17 cellular contexts compared by ENCODE assay signal in the genomic region with DNA sequence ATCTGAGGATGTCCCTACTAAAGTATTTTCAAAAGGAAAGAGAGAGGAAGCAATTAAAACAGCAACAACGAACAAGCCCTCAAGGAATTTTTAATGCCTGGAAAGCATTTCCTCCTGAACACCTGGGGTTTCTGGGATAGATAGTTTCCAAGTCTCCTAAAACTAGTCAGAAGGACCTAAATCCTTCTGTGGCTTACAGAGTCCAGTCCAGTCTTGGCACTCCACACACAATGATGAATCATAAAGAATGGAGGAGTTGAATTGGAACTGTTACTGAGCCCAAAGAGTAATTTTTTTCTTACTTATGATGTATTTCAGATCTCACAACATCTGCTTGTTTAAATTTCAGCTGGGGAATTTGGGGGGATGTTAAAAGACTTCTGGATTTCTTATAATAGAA.
DNase-seq lines count a peak whose midpoint lies in the region; FAIRE-seq and TF ChIP-seq lines count a peak whose summit lies in the region.
"Had no signal": no experiment of that assay in that cellular context is flagged by ENCODE, and none has a peak within 500 bp of the region (broad histone marks: within the 10 kb centered on the region; RNA-seq: fewer than 3 reads in every experiment).

No MANE protein-coding gene starts in this region.

- CTCF ChIA-PET in BJ (lab: Yijun Ruan, JAX): no interaction called here
- CTCF ChIA-PET in CD4-positive, alpha-beta memory T cell (lab: Charles Lee; ENCODE audit: partially characterized antibody): no interaction called here

- POLR2A ChIA-PET in BJ (lab: Charles Lee): no interaction called here
- POLR2A ChIA-PET in CD4-positive, alpha-beta memory T cell (lab: Charles Lee; ENCODE audit: partially characterized antibody): no interaction called here

- H3K4me3 ChIP-seq in BJ (ENCODE audit: low read depth, low read length): no peak overlapping the region
- H3K4me3 ChIP-seq in CD4-positive, alpha-beta memory T cell (ENCODE audit: low read length in 2 of 2): no peak overlapping the region
- H3K4me3 ChIP-seq: right lobe of liver had no signal

- no peaks in the 10 kb centered on the region for H3K27me3 Mint-ChIP-seq in nephron (ENCODE audit: low read depth)
- no peaks in the 10 kb centered on the region for H3K27me3 Mint-ChIP-seq in CD4-positive, alpha-beta memory T cell
- H3K27me3 Mint-ChIP-seq: CD4-positive, CD25-positive, alpha-beta regulatory T cell had no signal

- H3K4me1 Mint-ChIP-seq in nephron: peaks cover 28% of the 10 kb centered on the region
- H3K4me1 Mint-ChIP-seq in CD4-positive, alpha-beta memory T cell: no peaks in the 10 kb centered on the region
- H3K4me1 Mint-ChIP-seq: CD4-positive, CD25-positive, alpha-beta regulatory T cell; nephron progenitor cell had no signal

- no peaks in the 10 kb centered on the region for H3K36me3 ChIP-seq in BJ (ENCODE audit: control insufficient read depth, insufficient read depth, low read length)
- no peaks in the 10 kb centered on the region for H3K36me3 ChIP-seq in CD4-positive, alpha-beta memory T cell (ENCODE audit: insufficient read depth, low read length)
- H3K36me3 ChIP-seq: right lobe of liver had no signal

- H3K36me3 Mint-ChIP-seq in nephron (ENCODE audit: low read depth): no peaks in the 10 kb centered on the region
- no peaks in the 10 kb centered on the region for H3K36me3 Mint-ChIP-seq in CD4-positive, alpha-beta memory T cell
- H3K36me3 Mint-ChIP-seq: CD4-positive, CD25-positive, alpha-beta regulatory T cell had no signal

- H3K9me3 Mint-ChIP-seq in nephron: no peaks in the 10 kb centered on the region
- peaks cover 0 to 1% (median 0%) of the 10 kb centered on the region in 8 donors for H3K9me3 Mint-ChIP-seq in CD4-positive, alpha-beta memory T cell
- H3K9me3 Mint-ChIP-seq: activated naive CD4-positive, alpha-beta T cell treated with anti-CD3 and anti-CD28 coated beads for 36 hours; nephron progenitor cell had no signal

- peak; percentile 65 for DNase-seq in BJ (ENCODE audit: low read depth)
- DNase-seq in RCC 7860 (ENCODE audit: low spot score): peak; percentile 8
- peak; percentile 23 for DNase-seq in epidermal melanocyte (ENCODE audit: insufficient read length, low spot score)
- DNase-seq in T-helper 9 cell: no peak
- DNase-seq in CD4-positive, alpha-beta memory T cell: no peak
- no peak for DNase-seq in mucosa of gallbladder (ENCODE audit: low spot score)
- no peak for DNase-seq in NCI-H1436 treated with DMSO at 0.1 percent for 48 hours (lab: John Stamatoyannopoulos, UW)
- DNase-seq: activated naive CD4-positive, alpha-beta T cell treated with anti-CD3 and anti-CD28 coated beads for 36 hours; CD4-positive, CD25-positive, alpha-beta regulatory T cell; left cardiac atrium; NCI-H1417 treated with DMSO at 0.1 percent for 48 hours; NCI-H524 treated with DMSO at 0.1 percent for 48 hours; nephron progenitor cell; right lobe of liver had no signal

- TF ChIP-seq CTCF in BJ (IDR thresholded peaks at IDR 0.05; ENCODE audit: insufficient read depth, low read depth, low read length): no peak
- no peak for TF ChIP-seq CTCF in nephron (IDR thresholded peaks at IDR 0.05; ENCODE audit: unreplicated experiment in 3 of 3)

- H3K4me1 ChIP-seq in CD4-positive, alpha-beta memory T cell (ENCODE audit: insufficient read depth, low read length): no peaks in the 10 kb centered on the region
- H3K4me1 ChIP-seq: right lobe of liver had no signal

- FAIRE-seq in RCC 7860 (lab: Jason Lieb, UNC): no peak
- FAIRE-seq: colon, TTC549 had no signal

- intact Hi-C loops in CD4-positive, alpha-beta memory T cell (cut with micrococcal nuclease): no loop called here

- no peaks in the 10 kb centered on the region for H3K9me3 ChIP-seq in CD4-positive, alpha-beta memory T cell (ENCODE audit: control insufficient read depth in 1 of 2, low read length in 2 of 2)
- H3K9me3 ChIP-seq: right lobe of liver had no signal

- peak overlapping the region; percentile 65 to 72 (median 69) for H3K27ac Mint-ChIP-seq in nephron
- H3K27ac Mint-ChIP-seq in CD4-positive, alpha-beta memory T cell: no peak overlapping the region
- H3K27ac Mint-ChIP-seq: activated naive CD4-positive, alpha-beta T cell treated with anti-CD3 and anti-CD28 coated beads for 36 hours; CD4-positive, CD25-positive, alpha-beta regulatory T cell; nephron progenitor cell had no signal

- H3K4me3 Mint-ChIP-seq in nephron: no peak overlapping the region
- H3K4me3 Mint-ChIP-seq in CD4-positive, alpha-beta memory T cell: no peak overlapping the region
- H3K4me3 Mint-ChIP-seq: activated naive CD4-positive, alpha-beta T cell treated with anti-CD3 and anti-CD28 coated beads for 36 hours; CD4-positive, CD25-positive, alpha-beta regulatory T cell; nephron progenitor cell had no signal

- no peak overlapping the region for H3K27ac ChIP-seq in CD4-positive, alpha-beta memory T cell (ENCODE audit: low read depth, low read length)
- H3K27ac ChIP-seq: right lobe of liver had no signal

- H3K27me3 ChIP-seq in BJ (ENCODE audit: control insufficient read depth, insufficient read depth, low read length): no peaks in the 10 kb centered on the region
- H3K27me3 ChIP-seq in CD4-positive, alpha-beta memory T cell (ENCODE audit: insufficient read depth, low read length): no peaks in the 10 kb centered on the region
- H3K27me3 ChIP-seq: right lobe of liver had no signal

Comparison
In these comparisons a context has a peak if more than half of its experiments do, and no peak if none do; other contexts are left out.
1. DNase-seq: peak in BJ (single experiment), RCC 7860 (single experiment) and epidermal melanocyte (single experiment); none in T-helper 9 cell (single experiment), CD4-positive, alpha-beta memory T cell (0 of 5), mucosa of gallbladder (single experiment) and NCI-H1436 treated with DMSO at 0.1 percent for 48 hours (single experiment).
2. H3K27ac Mint-ChIP-seq: peak in nephron (3 of 3); none in CD4-positive, alpha-beta memory T cell (0 of 7).